ENCODE assay signal across 8 cellular contexts in genomic region chr19:11766597-11767591, GRCh38. TPM values are rescaled to one million over a fixed set of nuclear protein-coding genes. Genes with fewer than 3 reads are reported as not detected.
A peak's percentile ranks its signal among the peaks of the same experiment; 100 is the strongest.
DNase-seq lines count a peak whose midpoint lies in the region; ATAC-seq and TF ChIP-seq lines count a peak whose summit lies in the region.

ZNF441 (plus strand) TSS chr19:11767000; CDS start chr19:11767194, 194 bp downstream.

- POLR2A ChIA-PET in activated CD4-positive, alpha-beta T cell treated with anti-CD3 and anti-CD28 coated beads, Interleukin-2, amount 10 ng/mL, durations not matched to agents 7 days and 5 days (lab: Charles Lee), result interaction anchor here (0.6 kb wide), 1 partner anchor 9 kb away, joined by 3 read pairs; no protein-coding TSS in a partner anchor

- H3K27ac ChIP-seq in coronary artery, result peak within 1 kb of the TSS; percentile 96 to 98

- ATAC-seq in HG03378 (IDR thresholded peaks at IDR 0.05; ENCODE audit: unreplicated experiment) (peak; percentile 75), left lobe of liver (peak; percentile 94)

- peaks cover 25% of the 10 kb centered on the region for H3K4me1 Mint-ChIP-seq in activated CD4-positive, alpha-beta T cell treated with anti-CD3 and anti-CD28 coated beads, Interleukin-2, amount 10 ng/mL, durations not matched to agents 7 days and 5 days

- CTCF ChIA-PET in activated CD4-positive, alpha-beta T cell treated with anti-CD3 and anti-CD28 coated beads, Interleukin-2, amount 10 ng/mL, durations not matched to agents 7 days and 5 days (lab: Charles Lee), result interaction anchor here (0.6 kb wide), 2 partner anchors 152 to 255 kb away, joined by 3 to 5 read pairs; no protein-coding TSS in a partner anchor

- no peak for TF ChIP-seq CTCF in coronary artery (IDR thresholded peaks at IDR 0.05)

- peaks cover 49% of the 10 kb centered on the region for H3K9me3 Mint-ChIP-seq in activated CD4-positive, alpha-beta T cell treated with anti-CD3 and anti-CD28 coated beads, Interleukin-2, amount 10 ng/mL, durations not matched to agents 7 days and 5 days

- peak within 1 kb of the TSS; percentile 98 for H3K4me3 Mint-ChIP-seq in activated CD4-positive, alpha-beta T cell treated with anti-CD3 and anti-CD28 coated beads, Interleukin-2, amount 10 ng/mL, durations not matched to agents 7 days and 5 days

- H3K4me3 ChIP-seq in coronary artery, result peak within 1 kb of the TSS; percentile 98

- peak; percentile 81 for TF ChIP-seq POLR2A in GM19193 (IDR thresholded peaks at IDR 0.05; ENCODE audit: extremely low read depth, insufficient read depth, insufficient read length)

- peaks cover 28% of the 10 kb centered on the region for H3K36me3 Mint-ChIP-seq in activated CD4-positive, alpha-beta T cell treated with anti-CD3 and anti-CD28 coated beads, Interleukin-2, amount 10 ng/mL, durations not matched to agents 7 days and 5 days (ENCODE audit: low read depth)

- peaks cover 6% of the 10 kb centered on the region for H3K27me3 Mint-ChIP-seq in activated CD4-positive, alpha-beta T cell treated with anti-CD3 and anti-CD28 coated beads, Interleukin-2, amount 10 ng/mL, durations not matched to agents 7 days and 5 days

- peak within 1 kb of the TSS; percentile 98 for H3K27ac Mint-ChIP-seq in activated CD4-positive, alpha-beta T cell treated with anti-CD3 and anti-CD28 coated beads, Interleukin-2, amount 10 ng/mL, durations not matched to agents 7 days and 5 days

- DNase-seq in AML-193 (lab: John Stamatoyannopoulos, UW) (peak; percentile 90 to 94), NCI-H526 (lab: John Stamatoyannopoulos, UW) (peak; percentile 82 to 95), coronary artery (ENCODE audit: low spot score) (peak; percentile 97), left lobe of liver (ENCODE audit: low spot score) (peak; percentile 99)
- peak; percentile 95 for DNase-seq in activated CD4-positive, alpha-beta T cell treated with anti-CD3 and anti-CD28 coated beads, Interleukin-2, amount 10 ng/mL, durations not matched to agents 7 days and 5 days
- peak; percentile 94 for DNase-seq in stimulated activated CD4-positive, alpha-beta T cell treated with anti-CD3 and anti-CD28 coated beads, Interleukin-1b, Interleukin-23, amount 100 ng/mL, for 48 hours

RNA-seq across cellular contexts. Expression of gene ZNF441, which starts in this region (rescaled TPM):
- 1 to 10 TPM; 7.3 to 8.2 TPM for total RNA-seq in activated CD4-positive, alpha-beta T cell treated with anti-CD3 and anti-CD28 coated beads, Interleukin-2, amount 10 ng/mL, durations not matched to agents 7 days and 5 days
- 3.0 TPM for total RNA-seq in left lobe of liver

Comparison
In these comparisons a context has a peak if more than half of its experiments do, and no peak if none do; other contexts are left out.
1. Peak in every context shown above with its lines: DNase-seq, ATAC-seq, H3K4me3 ChIP-seq and H3K27ac ChIP-seq.